ENCODE assay signal across 9 cellular contexts in genomic region chr6:43052225-43052841, GRCh38. TPM values are rescaled to one million over a fixed set of nuclear protein-coding genes. Genes with fewer than 3 reads are reported as not detected.
DNase-seq lines count a peak whose midpoint lies in the region; ATAC-seq, FAIRE-seq and TF ChIP-seq lines count a peak whose summit lies in the region.
"Had no signal": no experiment of that assay in that cellular context is flagged by ENCODE, and none has a peak within 500 bp of the region (broad histone marks: within the 10 kb centered on the region; RNA-seq: fewer than 3 reads in every experiment).

No MANE protein-coding gene starts in this region.

- ATAC-seq in K562 (no peak), mucosa of descending colon (no peak), GM18505 (IDR thresholded peaks at IDR 0.05; ENCODE audit: unreplicated experiment) (no peak)

- WGBS in K562 (ENCODE audit: insufficient coverage, low coverage, missing lambda C conversion rate): 82% methylated on average over 19 of the region's 19 CpGs

- H4K20me1 ChIP-seq in K562 (replicated peaks; ENCODE audit: control insufficient read depth, insufficient read depth, low read length): no peaks in the 10 kb centered on the region

- CTCF ChIA-PET in K562 (lab: Yijun Ruan, JAX; ENCODE audit: low intra/inter-chr PET ratio): no interaction called here

- DNase-seq in left ventricle myocardium inferior (no peak), cardiac septum (ENCODE audit: low spot score) (no peak), K562 (ENCODE audit: extremely low read depth in 1 of 4, low spot score in 3 of 4) (no peak), mucosa of descending colon (peak in 2 of 3 donors; percentile 49 to 68), NK-92 (lab: John Stamatoyannopoulos, UW; ENCODE audit: unreplicated experiment) (no peak), dedifferentiated amniotic fluid mesenchymal stem cell (ENCODE audit: extremely low spot score) (no peak), ecto neural progenitor cell (ENCODE audit: low spot score) (no peak)

- peaks cover 9% of the 10 kb centered on the region for H3K9me1 ChIP-seq in K562 (ENCODE audit: control insufficient read depth, insufficient read depth, low read length)

- H3K27me3 ChIP-seq in left ventricle myocardium inferior (ENCODE audit: low read depth): no peaks in the 10 kb centered on the region
- H3K27me3 ChIP-seq in K562 (ENCODE audit: control insufficient read depth in 2 of 2, insufficient read depth in 2 of 2, low read length in 2 of 2): no peaks in the 10 kb centered on the region

- TF ChIP-seq POLR2A in K562 (conservative IDR thresholded peaks at IDR 0.05) (no peak), GM18505 (IDR thresholded peaks at IDR 0.05; ENCODE audit: borderline replicate concordance, extremely low read depth, insufficient read depth, insufficient read length) (no peak)

- peak overlapping the region; percentile 93 for H3K4me2 ChIP-seq in K562 (ENCODE audit: insufficient read depth, low read length)

- H3K4me3 ChIP-seq in left ventricle myocardium inferior (no peak overlapping the region), K562 (peak overlapping the region; percentile 73), mucosa of descending colon (no peak overlapping the region)

- H3K4me1 ChIP-seq in left ventricle myocardium inferior: peaks cover 19% of the 10 kb centered on the region
- peaks cover 19 to 29% of the 10 kb centered on the region in 2 experiments for H3K4me1 ChIP-seq in K562 (replicated peaks in 1 of 2; ENCODE audit: control insufficient read depth in 2 of 2, insufficient read depth in 2 of 2, low read length in 2 of 2)
- peaks cover 4% of the 10 kb centered on the region for H3K4me1 ChIP-seq in mucosa of descending colon (ENCODE audit: low read depth)

- peak; percentile 29 for FAIRE-seq in K562 (lab: Jason Lieb, UNC)
- FAIRE-seq: G401.6 had no signal

- no peak for TF ChIP-seq CTCF in left ventricle myocardium inferior (IDR thresholded peaks at IDR 0.05; ENCODE audit: borderline replicate concordance)
- no peak for TF ChIP-seq CTCF in K562 (IDR thresholded peaks at IDR 0.05 in 2 of 3, conservative IDR thresholded peaks at IDR 0.05 in 1 of 3; ENCODE audit: insufficient read depth in 2 of 3, low read depth in 1 of 3, low read length in 3 of 3)
- TF ChIP-seq CTCF in mucosa of descending colon (IDR thresholded peaks at IDR 0.05): no peak

- in situ Hi-C loops in K562 (cut with MboI): no loop called here

- POLR2A ChIA-PET in K562 (lab: Yijun Ruan, JAX): interaction anchor here (1.1 to 2.4 kb wide), 4 partner anchors 10 to 173 kb away, joined by 3 to 10 read pairs (median 4); partner anchors contain the start of gene RPL7L1

- TF ChIP-seq EP300 in K562 (IDR thresholded peaks at IDR 0.05; ENCODE audit: low read length): no peak

- H3K9me3 ChIP-seq in left ventricle myocardium inferior (replicated peaks) (no peaks in the 10 kb centered on the region), K562 (replicated peaks; ENCODE audit: control insufficient read depth, insufficient read depth, low read depth, low read length) (no peaks in the 10 kb centered on the region), mucosa of descending colon (no peaks in the 10 kb centered on the region)

- BruUV-seq in K562 (replicated peaks; lab: Mats Ljungman, UMichigan): no TSS peak

- peak overlapping the region; percentile 98 for H3K27ac ChIP-seq in left ventricle myocardium inferior (replicated peaks)
- H3K27ac ChIP-seq in K562 (ENCODE audit: extremely low read depth, low read depth, low read length): peak overlapping the region; percentile 95; the same call in 1 of the 3 replicates

- H3K79me2 ChIP-seq in K562 (ENCODE audit: control insufficient read depth, insufficient read depth, low read length): peaks cover 24% of the 10 kb centered on the region

- H2AFZ ChIP-seq in K562 (ENCODE audit: low read depth, low read length): no peak overlapping the region

- H3K36me3 ChIP-seq in left ventricle myocardium inferior: peaks cover 53% of the 10 kb centered on the region
- H3K36me3 ChIP-seq in K562 (ENCODE audit: control insufficient read depth, insufficient read depth, low read length): peaks cover 65% of the 10 kb centered on the region
- H3K36me3 ChIP-seq in mucosa of descending colon (ENCODE audit: low read depth): no peaks in the 10 kb centered on the region

- TF ChIP-seq RAD21 in K562 (CRISPR knock-in tag; conservative IDR thresholded peaks at IDR 0.05 in 1 of 2, IDR thresholded peaks at IDR 0.05 in 1 of 2): no peak

- intact Hi-C loops in left ventricle myocardium inferior (cut with micrococcal nuclease): no loop called here
- intact Hi-C loops in cardiac septum (cut with DNase I): loop anchor here (2.0 to 5.0 kb wide), 3 partner anchors 38 to 120 kb away; partner anchors contain the start of gene KLHDC3
- intact Hi-C loops in K562 (cut with micrococcal nuclease): no loop called here
- intact Hi-C loops in mucosa of descending colon (cut with DNase I, micrococcal nuclease): no loop called here

- H3K9ac ChIP-seq in K562 (ENCODE audit: insufficient read depth in 1 of 2, low read depth in 2 of 2, low read length in 2 of 2): peak overlapping the region; percentile 96 to 97; a peak in 3 of 4 replicates

RNA-seq across cellular contexts. Expression of gene CUL7, which starts 1.3 kb away (rescaled TPM):
- total RNA-seq in left ventricle myocardium inferior (7.0 TPM), cardiac septum (11.0 TPM), K562 (2014; rRNA removed) (8.6 and 10.9 TPM in 2 replicates), K562 (2014; rRNA removed; fragmentation: Illumina TruSeq; extraction: Trizol) (3.7 and 4.8 TPM in 2 replicates), K562 (2015; rRNA removed; fragmentation: Illumina TruSeq; extraction: Trizol) (8.0 and 8.3 TPM in 2 replicates), K562 (2021) (13.5 and 14.7 TPM in 2 replicates), mucosa of descending colon (10 to 100 TPM; 15.1 to 16.2 (median 15.3) TPM)
- total RNA-seq in K562 (2011; cell fraction: chromatin; rRNA removed; ENCODE audit: low replicate concordance): 70.4 and 175 TPM in 2 replicates
- 86.6 and 96.7 TPM in 2 replicates for total RNA-seq in K562 (2011; cell fraction: nucleolus; rRNA removed)
- 50.5 and 66.0 TPM in 2 replicates for total RNA-seq in K562 (2011; cell fraction: nucleoplasm; rRNA removed)
- polyA plus RNA-seq in K562 (2011; rRNA removed) (20.1 and 40.1 TPM in 2 replicates), K562 (2014; fragmentation: Illumina TruSeq; extraction: Trizol) (10.2 and 10.4 TPM in 2 replicates), K562 (2014; fragmentation: Nextera tagmentation; extraction: Ambion mirVana) (under 1 TPM; 0.44 to 0.74 TPM), K562 (2014; rRNA removed) (11.9 and 14.3 TPM in 2 replicates)
- 28.7 and 31.1 TPM in 2 replicates for polyA plus RNA-seq in K562 (2011; cell fraction: cytosol; rRNA removed)
- polyA plus RNA-seq in K562 (2011; cell fraction: nucleus; rRNA removed): 166 and 186 TPM in 2 replicates
- 16.0 and 41.6 TPM in 2 replicates for polyA plus RNA-seq in K562 (2012)
- polyA minus RNA-seq in K562 (2011; rRNA and poly(A)+ RNA removed): 23.5 and 28.2 TPM in 2 replicates
- 16.0 and 23.6 TPM in 2 replicates for polyA minus RNA-seq in K562 (2011; cell fraction: cytosol; rRNA and poly(A)+ RNA removed)
- 33.4 and 49.4 TPM in 2 replicates for polyA minus RNA-seq in K562 (2011; cell fraction: nucleus; rRNA and poly(A)+ RNA removed)

RNA-seq across cellular contexts. Expression of gene MRPL2, which starts 6.9 kb away (rescaled TPM):
- total RNA-seq in left ventricle myocardium inferior (94.9 TPM), cardiac septum (76.4 TPM), K562 (2014; rRNA removed) (87.3 and 125 TPM in 2 replicates), K562 (2014; rRNA removed; fragmentation: Illumina TruSeq; extraction: Trizol) (95.4 and 98.5 TPM in 2 replicates), K562 (2015; rRNA removed; fragmentation: Illumina TruSeq; extraction: Trizol) (121 and 125 TPM in 2 replicates), K562 (2021) (254 and 262 TPM in 2 replicates), mucosa of descending colon (10 to 100 TPM; 58.7 to 82.8 (median 75.2) TPM)
- total RNA-seq in K562 (2011; cell fraction: chromatin; rRNA removed; ENCODE audit: low replicate concordance): 55.0 and 103 TPM in 2 replicates
- total RNA-seq in K562 (2011; cell fraction: nucleolus; rRNA removed): 75.3 and 93.7 TPM in 2 replicates
- total RNA-seq in K562 (2011; cell fraction: nucleoplasm; rRNA removed): 73.5 and 75.7 TPM in 2 replicates
- polyA plus RNA-seq in K562 (2011; rRNA removed) (80.6 and 130 TPM in 2 replicates), K562 (2014; fragmentation: Illumina TruSeq; extraction: Trizol) (195 and 200 TPM in 2 replicates), K562 (2014; fragmentation: Nextera tagmentation; extraction: Ambion mirVana) (100 to 1,000 TPM in 1 of 2 experiments, 10 to 100 TPM in 1; 63.1 to 130 TPM), K562 (2014; rRNA removed) (131 and 157 TPM in 2 replicates)
- polyA plus RNA-seq in K562 (2011; cell fraction: cytosol; rRNA removed): 93.9 and 148 TPM in 2 replicates
- 109 and 125 TPM in 2 replicates for polyA plus RNA-seq in K562 (2011; cell fraction: nucleus; rRNA removed)
- 159 and 194 TPM in 2 replicates for polyA plus RNA-seq in K562 (2012)
- polyA minus RNA-seq in K562 (2011; rRNA and poly(A)+ RNA removed): 55.0 and 56.7 TPM in 2 replicates
- polyA minus RNA-seq in K562 (2011; cell fraction: cytosol; rRNA and poly(A)+ RNA removed): 65.4 and 78.7 TPM in 2 replicates
- polyA minus RNA-seq in K562 (2011; cell fraction: nucleus; rRNA and poly(A)+ RNA removed): 19.1 and 29.4 TPM in 2 replicates

RNA-seq across cellular contexts. Expression of gene KLC4, which starts 7.1 kb away (rescaled TPM):
- 36.1 TPM for total RNA-seq in left ventricle myocardium inferior
- total RNA-seq in cardiac septum: 31.1 TPM
- total RNA-seq in K562 (2011; cell fraction: chromatin; rRNA removed; ENCODE audit: low replicate concordance): 66.5 and 104 TPM in 2 replicates
- total RNA-seq in K562 (2011; cell fraction: nucleolus; rRNA removed): 57.0 and 62.8 TPM in 2 replicates
- total RNA-seq in K562 (2011; cell fraction: nucleoplasm; rRNA removed): 55.2 and 63.2 TPM in 2 replicates
- 7.8 and 8.2 TPM in 2 replicates for total RNA-seq in K562 (2014; rRNA removed)
- 3.5 and 5.9 TPM in 2 replicates for total RNA-seq in K562 (2014; rRNA removed; fragmentation: Illumina TruSeq; extraction: Trizol)
- total RNA-seq in K562 (2015; rRNA removed; fragmentation: Illumina TruSeq; extraction: Trizol): 5.7 TPM in 2 replicates
- 12.7 and 14.3 TPM in 2 replicates for total RNA-seq in K562 (2021)
- 13.0 and 28.0 TPM in 2 replicates for polyA plus RNA-seq in K562 (2011; rRNA removed)
- polyA plus RNA-seq in K562 (2011; cell fraction: cytosol; rRNA removed): 8.8 and 11.0 TPM in 2 replicates
- polyA plus RNA-seq in K562 (2011; cell fraction: nucleus; rRNA removed): 61.4 and 88.8 TPM in 2 replicates
- polyA plus RNA-seq in K562 (2012): 10.2 and 26.7 TPM in 2 replicates
- polyA plus RNA-seq in K562 (2014; fragmentation: Illumina TruSeq; extraction: Trizol): 7.4 and 7.7 TPM in 2 replicates
- polyA plus RNA-seq in K562 (2014; fragmentation: Nextera tagmentation; extraction: Ambion mirVana): 1 to 10 TPM; 1.7 to 3.0 TPM
- 8.5 and 16.2 TPM in 2 replicates for polyA plus RNA-seq in K562 (2014; rRNA removed)
- 8.1 and 12.4 TPM in 2 replicates for polyA minus RNA-seq in K562 (2011; rRNA and poly(A)+ RNA removed)
- 4.9 and 7.6 TPM in 2 replicates for polyA minus RNA-seq in K562 (2011; cell fraction: cytosol; rRNA and poly(A)+ RNA removed)
- polyA minus RNA-seq in K562 (2011; cell fraction: nucleus; rRNA and poly(A)+ RNA removed): 13.9 and 24.8 TPM in 2 replicates
- 100 to 1,000 TPM in 1 of 3 donors, 10 to 100 TPM in 2; 69.1 to 144 (median 99.1) TPM for total RNA-seq in mucosa of descending colon

RNA-seq across cellular contexts. Expression of gene PTK7, which starts 23.8 kb away (rescaled TPM):
- total RNA-seq in left ventricle myocardium inferior: 2.6 TPM
- total RNA-seq in cardiac septum: 2.7 TPM
- total RNA-seq in K562 (2011; cell fraction: chromatin; rRNA removed; ENCODE audit: low replicate concordance): 22.2 and 40.3 TPM in 2 replicates
- total RNA-seq in K562 (2011; cell fraction: nucleolus; rRNA removed): 21.8 and 28.2 TPM in 2 replicates
- 25.1 and 31.5 TPM in 2 replicates for total RNA-seq in K562 (2011; cell fraction: nucleoplasm; rRNA removed)
- total RNA-seq in K562 (2014; rRNA removed): 4.2 and 5.5 TPM in 2 replicates
- total RNA-seq in K562 (2014; rRNA removed; fragmentation: Illumina TruSeq; extraction: Trizol): 2.8 and 3.6 TPM in 2 replicates
- total RNA-seq in K562 (2015; rRNA removed; fragmentation: Illumina TruSeq; extraction: Trizol): 3.8 and 4.5 TPM in 2 replicates
- 6.8 and 7.3 TPM in 2 replicates for total RNA-seq in K562 (2021)
- 5.2 and 11.2 TPM in 2 replicates for polyA plus RNA-seq in K562 (2011; rRNA removed)
- 7.6 and 9.5 TPM in 2 replicates for polyA plus RNA-seq in K562 (2011; cell fraction: cytosol; rRNA removed)
- polyA plus RNA-seq in K562 (2011; cell fraction: nucleus; rRNA removed): 20.2 and 31.7 TPM in 2 replicates
- polyA plus RNA-seq in K562 (2012): 6.4 and 11.6 TPM in 2 replicates
- 3.9 and 4.6 TPM in 2 replicates for polyA plus RNA-seq in K562 (2014; fragmentation: Illumina TruSeq; extraction: Trizol)
- under 1 TPM; 0.20 to 0.24 TPM for polyA plus RNA-seq in K562 (2014; fragmentation: Nextera tagmentation; extraction: Ambion mirVana)
- 4.2 and 4.7 TPM in 2 replicates for polyA plus RNA-seq in K562 (2014; rRNA removed)
- polyA minus RNA-seq in K562 (2011; rRNA and poly(A)+ RNA removed): 6.3 and 6.5 TPM in 2 replicates
- 6.1 and 9.0 TPM in 2 replicates for polyA minus RNA-seq in K562 (2011; cell fraction: cytosol; rRNA and poly(A)+ RNA removed)
- 7.5 and 12.9 TPM in 2 replicates for polyA minus RNA-seq in K562 (2011; cell fraction: nucleus; rRNA and poly(A)+ RNA removed)
- 10 to 100 TPM in 1 of 3 donors, 1 to 10 TPM in 2; 8.3 to 12.9 (median 9.4) TPM for total RNA-seq in mucosa of descending colon

RNA-seq across cellular contexts. Expression of gene RRP36, which starts 30.9 kb away (rescaled TPM):
- total RNA-seq in left ventricle myocardium inferior: 24.8 TPM
- 26.4 TPM for total RNA-seq in cardiac septum
- 51.0 and 53.5 TPM in 2 replicates for total RNA-seq in K562 (2011; cell fraction: chromatin; rRNA removed; ENCODE audit: low replicate concordance)
- total RNA-seq in K562 (2011; cell fraction: nucleolus; rRNA removed): 31.8 and 33.4 TPM in 2 replicates
- 45.2 and 57.8 TPM in 2 replicates for total RNA-seq in K562 (2011; cell fraction: nucleoplasm; rRNA removed)
- 133 and 150 TPM in 2 replicates for total RNA-seq in K562 (2014; rRNA removed)
- total RNA-seq in K562 (2014; rRNA removed; fragmentation: Illumina TruSeq; extraction: Trizol): 138 and 143 TPM in 2 replicates
- total RNA-seq in K562 (2015; rRNA removed; fragmentation: Illumina TruSeq; extraction: Trizol): 143 and 144 TPM in 2 replicates
- 101 TPM in 2 replicates for total RNA-seq in K562 (2021)
- 68.4 and 83.5 TPM in 2 replicates for polyA plus RNA-seq in K562 (2011; rRNA removed)
- 47.5 and 48.7 TPM in 2 replicates for polyA plus RNA-seq in K562 (2011; cell fraction: cytosol; rRNA removed)
- polyA plus RNA-seq in K562 (2011; cell fraction: nucleus; rRNA removed): 27.9 and 28.0 TPM in 2 replicates
- polyA plus RNA-seq in K562 (2012): 72.2 and 89.9 TPM in 2 replicates
- 93.6 and 114 TPM in 2 replicates for polyA plus RNA-seq in K562 (2014; fragmentation: Illumina TruSeq; extraction: Trizol)
- 10 to 100 TPM; 27.6 to 31.7 TPM for polyA plus RNA-seq in K562 (2014; fragmentation: Nextera tagmentation; extraction: Ambion mirVana)
- polyA plus RNA-seq in K562 (2014; rRNA removed): 129 and 132 TPM in 2 replicates
- polyA minus RNA-seq in K562 (2011; rRNA and poly(A)+ RNA removed): 84.8 and 92.8 TPM in 2 replicates
- polyA minus RNA-seq in K562 (2011; cell fraction: cytosol; rRNA and poly(A)+ RNA removed): 31.9 and 35.8 TPM in 2 replicates
- polyA minus RNA-seq in K562 (2011; cell fraction: nucleus; rRNA and poly(A)+ RNA removed): 14.8 and 22.3 TPM in 2 replicates
- total RNA-seq in mucosa of descending colon: 10 to 100 TPM; 31.4 to 40.0 (median 37.1) TPM

Comparison
In these comparisons a context has a peak if more than half of its experiments do, and no peak if none do; other contexts are left out.
1. DNase-seq: peak in mucosa of descending colon (2 of 3); none in left ventricle myocardium inferior (single experiment), cardiac septum (single experiment), K562 (0 of 4), NK-92 (single experiment), dedifferentiated amniotic fluid mesenchymal stem cell (single experiment) and ecto neural progenitor cell (single experiment).